ENCODE assay signal across 8 cellular contexts in the genomic region with DNA sequence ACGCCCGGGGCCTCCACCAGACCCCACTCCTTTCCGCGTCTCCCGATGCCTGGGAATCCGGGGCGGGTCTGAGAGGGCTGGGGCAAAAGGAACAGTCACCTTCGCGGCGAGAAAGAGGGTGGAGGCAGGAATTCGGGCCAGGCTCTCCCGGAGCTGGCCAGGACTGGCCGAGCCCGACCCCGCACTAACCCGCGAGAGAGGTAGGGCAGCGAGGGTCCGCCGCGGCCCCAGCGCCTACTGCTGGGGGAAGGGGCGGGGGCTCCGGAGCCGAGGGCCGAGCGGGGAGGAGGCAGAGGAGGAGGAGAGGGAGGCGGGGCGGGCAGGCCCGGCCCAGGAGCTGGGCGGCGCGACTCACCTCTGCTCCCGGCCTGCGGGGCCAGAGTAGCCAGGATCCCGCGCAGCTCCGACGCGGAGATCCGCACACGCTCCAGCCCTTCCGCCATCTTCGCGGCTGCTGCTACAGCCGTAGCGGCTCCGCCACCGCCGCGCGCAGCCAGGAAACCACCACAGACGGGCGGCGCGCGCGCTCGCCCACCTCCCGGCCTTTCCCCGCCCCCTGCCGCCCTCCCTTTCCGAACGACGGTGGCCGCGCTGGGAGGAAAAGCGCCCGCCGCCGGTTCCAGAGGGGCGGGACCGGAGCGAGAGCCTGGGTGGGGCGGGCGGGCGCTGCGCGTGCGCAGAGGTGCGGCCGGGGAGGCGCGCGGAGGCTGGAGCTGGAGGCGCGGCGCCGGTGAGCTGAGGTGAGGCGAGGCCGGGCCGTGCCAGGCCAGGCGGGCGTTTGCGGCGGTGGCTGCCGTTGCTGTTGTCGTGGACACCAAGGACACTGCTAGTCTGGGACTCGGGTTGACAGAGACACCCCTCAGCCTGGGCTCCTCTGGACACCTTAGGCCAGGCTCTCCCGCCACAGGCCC. TPM values are rescaled to one million over a fixed set of nuclear protein-coding genes. Genes with fewer than 3 reads are reported as not detected.
A peak's percentile ranks its signal among the peaks of the same experiment; 100 is the strongest.
DNase-seq lines count a peak whose midpoint lies in the region; ATAC-seq and TF ChIP-seq lines count a peak whose summit lies in the region.

A gene (minus strand): TSS at position 508 of the 911 bp plus-strand sequence. CDS start 65 bp downstream, at position 443.
A gene with protein sequence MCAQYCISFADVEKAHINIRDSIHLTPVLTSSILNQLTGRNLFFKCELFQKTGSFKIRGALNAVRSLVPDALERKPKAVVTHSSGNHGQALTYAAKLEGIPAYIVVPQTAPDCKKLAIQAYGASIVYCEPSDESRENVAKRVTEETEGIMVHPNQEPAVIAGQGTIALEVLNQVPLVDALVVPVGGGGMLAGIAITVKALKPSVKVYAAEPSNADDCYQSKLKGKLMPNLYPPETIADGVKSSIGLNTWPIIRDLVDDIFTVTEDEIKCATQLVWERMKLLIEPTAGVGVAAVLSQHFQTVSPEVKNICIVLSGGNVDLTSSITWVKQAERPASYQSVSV (plus strand): TSS at position 673 of the 911 bp plus-strand sequence. CDS start 11,611 bp downstream, outside the sequence.

- H3K4me1 ChIP-seq in HUES64 (ENCODE audit: insufficient read depth, low read length) (peaks cover 4% of the 10 kb centered on the region; the same call in 1 of the 2 replicates), muscle layer of colon (ENCODE audit: insufficient read depth, low read length) (peaks cover 18% of the 10 kb centered on the region)

- H3K36me3 ChIP-seq in HUES64 (ENCODE audit: insufficient read depth, low read length) (peaks cover 20% of the 10 kb centered on the region), muscle layer of colon (ENCODE audit: insufficient read depth, low read length) (peaks cover 17% of the 10 kb centered on the region)

- H3K27ac ChIP-seq in HUES64 (ENCODE audit: low read depth, low read length), result peak within 1 kb of the TSS; percentile 95
- peak within 1 kb of the TSS; percentile 84 for H3K27ac ChIP-seq in muscle layer of colon (ENCODE audit: low read depth, low read length)

- H3K9me3 ChIP-seq in HUES64 (ENCODE audit: insufficient read depth, low read depth, low read length) (no peaks in the 10 kb centered on the region), muscle layer of colon (ENCODE audit: low read length) (no peaks in the 10 kb centered on the region)

- no peaks in the 10 kb centered on the region for H3K27me3 ChIP-seq in HUES64 (ENCODE audit: insufficient read depth, low read length)
- H3K27me3 ChIP-seq in muscle layer of colon (ENCODE audit: control insufficient read depth in 1 of 2, insufficient read depth in 2 of 2, low read length in 2 of 2), result no peaks in the 10 kb centered on the region

- under 1% methylated on average over 100 of the region's 100 CpGs for WGBS in HUES64

- peak within 1 kb of the TSS; percentile 91 for H3K9ac ChIP-seq in HUES64 (ENCODE audit: low read depth, low read length)
- peak within 1 kb of the TSS; percentile 86 for H3K9ac ChIP-seq in muscle layer of colon (ENCODE audit: low read length)

- peak; percentile 73 for DNase-seq in DMS114 treated with DMSO at 0.1 percent for 48 hours (lab: John Stamatoyannopoulos, UW; ENCODE audit: unreplicated experiment)
- peak; percentile 97 for DNase-seq in activated T-cell treated with anti-CD3 and anti-CD28 coated beads, Interleukin-2, amount 50 U/mL, for 48 hours
- peak; percentile 87 for DNase-seq in stimulated activated CD8-positive, alpha-beta memory T cell treated with anti-CD3 and anti-CD28 coated beads, Interleukin-7, amount 100 ng/mL, for 24 hours (ENCODE audit: low read depth)

- H3K4me3 ChIP-seq in HUES64 (ENCODE audit: low read length) (peak within 1 kb of the TSS; percentile 85), muscle layer of colon (ENCODE audit: low read depth in 1 of 2, low read length in 2 of 2) (peak within 1 kb of the TSS; percentile 78 to 93)

- ATAC-seq in GM21515 (IDR thresholded peaks at IDR 0.05; ENCODE audit: unreplicated experiment) (peak; percentile 82), esophagus mucosa (peak; percentile 91)

TF ChIP-seq in PFSK-1, 5 proteins besides CTCF, POLR2A, EP300 and RAD21:
- TF ChIP-seq FOXP2 (optimal IDR thresholded peaks at IDR 0.05; ENCODE audit: borderline replicate concordance, extremely low read depth, extremely low read length, insufficient read depth) (peak; percentile 56), TAF1 (IDR thresholded peaks at IDR 0.05; ENCODE audit: borderline replicate concordance, insufficient read depth, low read length) (no peak), POLR2AphosphoS5 (IDR thresholded peaks at IDR 0.05; ENCODE audit: low read depth, low read length) (peak; percentile 87)
- TF ChIP-seq, protein P1, sequence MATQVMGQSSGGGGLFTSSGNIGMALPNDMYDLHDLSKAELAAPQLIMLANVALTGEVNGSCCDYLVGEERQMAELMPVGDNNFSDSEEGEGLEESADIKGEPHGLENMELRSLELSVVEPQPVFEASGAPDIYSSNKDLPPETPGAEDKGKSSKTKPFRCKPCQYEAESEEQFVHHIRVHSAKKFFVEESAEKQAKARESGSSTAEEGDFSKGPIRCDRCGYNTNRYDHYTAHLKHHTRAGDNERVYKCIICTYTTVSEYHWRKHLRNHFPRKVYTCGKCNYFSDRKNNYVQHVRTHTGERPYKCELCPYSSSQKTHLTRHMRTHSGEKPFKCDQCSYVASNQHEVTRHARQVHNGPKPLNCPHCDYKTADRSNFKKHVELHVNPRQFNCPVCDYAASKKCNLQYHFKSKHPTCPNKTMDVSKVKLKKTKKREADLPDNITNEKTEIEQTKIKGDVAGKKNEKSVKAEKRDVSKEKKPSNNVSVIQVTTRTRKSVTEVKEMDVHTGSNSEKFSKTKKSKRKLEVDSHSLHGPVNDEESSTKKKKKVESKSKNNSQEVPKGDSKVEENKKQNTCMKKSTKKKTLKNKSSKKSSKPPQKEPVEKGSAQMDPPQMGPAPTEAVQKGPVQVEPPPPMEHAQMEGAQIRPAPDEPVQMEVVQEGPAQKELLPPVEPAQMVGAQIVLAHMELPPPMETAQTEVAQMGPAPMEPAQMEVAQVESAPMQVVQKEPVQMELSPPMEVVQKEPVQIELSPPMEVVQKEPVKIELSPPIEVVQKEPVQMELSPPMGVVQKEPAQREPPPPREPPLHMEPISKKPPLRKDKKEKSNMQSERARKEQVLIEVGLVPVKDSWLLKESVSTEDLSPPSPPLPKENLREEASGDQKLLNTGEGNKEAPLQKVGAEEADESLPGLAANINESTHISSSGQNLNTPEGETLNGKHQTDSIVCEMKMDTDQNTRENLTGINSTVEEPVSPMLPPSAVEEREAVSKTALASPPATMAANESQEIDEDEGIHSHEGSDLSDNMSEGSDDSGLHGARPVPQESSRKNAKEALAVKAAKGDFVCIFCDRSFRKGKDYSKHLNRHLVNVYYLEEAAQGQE (IDR thresholded peaks at IDR 0.05; ENCODE audit: insufficient read depth in 1 of 2, low read depth in 2 of 2, low read length in 2 of 2), result peak in 1 of 2 experiments; percentile 11; a peak in 1 of 4 replicates

RNA-seq across cellular contexts. Expression of the first gene that starts in this region (rescaled TPM):
- 19.7 TPM for polyA plus RNA-seq in HUES64 (2013, experiment 1 of 2)
- polyA plus RNA-seq in HUES64 (2013, experiment 2 of 2), result 20.0 TPM
- 33.3 TPM for polyA plus RNA-seq in PFSK-1 (2012; ENCODE audit: insufficient read length, low read depth)
- 19.5 TPM for total RNA-seq in esophagus mucosa

RNA-seq across cellular contexts. Expression of the second gene that starts in this region (rescaled TPM):
- 7.3 TPM for polyA plus RNA-seq in HUES64 (2013, experiment 1 of 2)
- 15.1 TPM for polyA plus RNA-seq in HUES64 (2013, experiment 2 of 2)
- polyA plus RNA-seq in PFSK-1 (2012; ENCODE audit: insufficient read length, low read depth), result 20.5 TPM
- 7.5 TPM for total RNA-seq in esophagus mucosa

Comparison
In these comparisons a context has a peak if more than half of its experiments do, and no peak if none do; other contexts are left out.
1. Peak in every context shown above with its lines: DNase-seq, ATAC-seq, H3K4me3 ChIP-seq and H3K27ac ChIP-seq.